ENCODE assay signal across 10 cellular contexts in the genomic region with DNA sequence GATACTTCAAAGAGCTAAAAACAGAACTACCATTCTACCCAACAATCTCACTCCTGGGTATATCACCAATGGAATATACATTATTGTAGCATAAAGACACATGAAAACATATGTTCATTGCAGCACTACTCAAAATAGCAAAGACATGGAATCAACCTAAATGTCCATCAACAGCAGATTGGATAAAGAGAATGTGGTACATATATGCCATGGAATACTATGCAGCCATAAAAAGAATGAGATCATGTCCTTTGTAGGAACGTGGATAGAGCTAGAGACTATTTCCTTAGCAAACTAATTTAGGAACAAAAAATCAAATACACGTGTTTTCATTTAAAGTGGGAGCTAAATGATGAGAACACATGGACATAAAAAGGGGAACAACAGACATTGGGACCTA.
"Had no signal": no experiment of that assay in that cellular context is flagged by ENCODE, and none has a peak within 500 bp of the region (broad histone marks: within the 10 kb centered on the region; RNA-seq: fewer than 3 reads in every experiment).

No MANE protein-coding gene starts in this region.

- H3K9me3 ChIP-seq: HAP-1 had no signal

- H2AFZ ChIP-seq: GM23248, GM23338 had no signal

- H3K4me1 ChIP-seq: HAP-1 had no signal

- FAIRE-seq: H54 had no signal

- ATAC-seq: GM23338, HCT116 had no signal

- H3K27ac ChIP-seq: GM23248 had no signal

- DNase-seq: GM23248, GOT3, H7, H9, HCEC 1CT, HFFc6 had no signal

- H3K36me3 ChIP-seq: HAP-1 had no signal

- H3K4me3 ChIP-seq: GM23248, GM23338, HAP-1 had no signal

- H3K4me2 ChIP-seq: GM23338 had no signal

- H3K9ac ChIP-seq: GM23248 had no signal
